In the genomic region with DNA sequence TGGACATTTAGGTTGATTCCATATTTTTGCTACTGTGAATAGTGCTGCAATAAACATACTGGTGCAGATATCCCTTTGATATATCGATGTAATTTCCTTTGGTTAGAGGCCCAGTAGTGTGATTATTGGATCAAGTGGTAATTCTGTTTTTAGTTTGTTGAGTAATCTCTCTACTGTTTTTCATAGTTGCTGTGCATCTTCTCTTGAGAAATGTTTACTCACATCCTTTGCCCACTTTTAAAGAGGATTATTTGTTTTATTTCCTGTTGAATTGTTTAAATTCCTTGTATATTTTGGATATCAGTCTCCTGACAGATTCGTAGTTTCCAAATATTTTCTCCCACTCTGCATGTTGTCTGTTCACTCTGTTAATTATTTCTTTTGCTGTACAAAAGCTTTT, we compare ENCODE assay signal across 20 cellular contexts.
"Had no signal": no experiment of that assay in that cellular context is flagged by ENCODE, and none has a peak within 500 bp of the region (broad histone marks: within the 10 kb centered on the region; RNA-seq: fewer than 3 reads in every experiment).

No MANE protein-coding gene starts in this region.

- H3K27ac ChIP-seq: coronary artery, hepatocyte, neural progenitor cell, prostate gland, right atrium auricular region, skin epidermis, tibial artery had no signal

- DNase-seq: activated CD4-positive, alpha-beta memory T cell treated with anti-CD3 and anti-CD28 coated beads, Interleukin-2, amount 10 ng/mL, durations not matched to agents 7 days and 5 days; activated CD4-positive, alpha-beta T cell treated with anti-CD3 and anti-CD28 coated beads for 36 hours; activated CD8-positive, alpha-beta memory T cell treated with anti-CD3 and anti-CD28 coated beads, Interleukin-2, amount 10 ng/mL, durations not matched to agents 7 days and 5 days; activated naive CD8-positive, alpha-beta T cell treated with anti-CD3 and anti-CD28 coated beads for 36 hours; anterior cingulate cortex; foreskin fibroblast; left cardiac atrium; mesenchymal stem cell; mucosa of descending colon; naive thymus-derived CD4-positive, alpha-beta T cell; stimulated activated naive CD8-positive, alpha-beta T cell treated with anti-CD3 and anti-CD28 coated beads, Interleukin-15, Interleukin-2, amounts not matched to agents 100 U/mL and 50 U/mL, for 24 hours; substantia nigra; tibial artery had no signal

- H3K4me2 ChIP-seq: hepatocyte, neural progenitor cell had no signal

- H3K79me2 ChIP-seq: hepatocyte had no signal

- H3K27me3 Mint-ChIP-seq: activated CD4-positive, alpha-beta memory T cell treated with anti-CD3 and anti-CD28 coated beads, Interleukin-2, amount 10 ng/mL, durations not matched to agents 7 days and 5 days; activated CD4-positive, alpha-beta T cell treated with anti-CD3 and anti-CD28 coated beads for 36 hours; activated CD8-positive, alpha-beta memory T cell treated with anti-CD3 and anti-CD28 coated beads, Interleukin-2, amount 10 ng/mL, durations not matched to agents 7 days and 5 days; activated naive CD8-positive, alpha-beta T cell treated with anti-CD3 and anti-CD28 coated beads for 36 hours; naive thymus-derived CD4-positive, alpha-beta T cell had no signal

- H3K9me3 ChIP-seq: mucosa of descending colon, prostate gland, right atrium auricular region, tibial artery had no signal

- H2AFZ ChIP-seq: hepatocyte, neural progenitor cell had no signal

- H3K4me1 ChIP-seq: neural progenitor cell, prostate gland, right atrium auricular region had no signal

- H3K36me3 Mint-ChIP-seq: activated CD8-positive, alpha-beta memory T cell treated with anti-CD3 and anti-CD28 coated beads, Interleukin-2, amount 10 ng/mL, durations not matched to agents 7 days and 5 days; activated naive CD8-positive, alpha-beta T cell treated with anti-CD3 and anti-CD28 coated beads for 36 hours; naive thymus-derived CD4-positive, alpha-beta T cell; neural progenitor cell had no signal

- H3K4me1 Mint-ChIP-seq: activated CD4-positive, alpha-beta memory T cell treated with anti-CD3 and anti-CD28 coated beads, Interleukin-2, amount 10 ng/mL, durations not matched to agents 7 days and 5 days; activated CD4-positive, alpha-beta T cell treated with anti-CD3 and anti-CD28 coated beads for 36 hours; activated CD8-positive, alpha-beta memory T cell treated with anti-CD3 and anti-CD28 coated beads, Interleukin-2, amount 10 ng/mL, durations not matched to agents 7 days and 5 days; activated naive CD8-positive, alpha-beta T cell treated with anti-CD3 and anti-CD28 coated beads for 36 hours; naive thymus-derived CD4-positive, alpha-beta T cell; neural progenitor cell had no signal

- H3K36me3 ChIP-seq: neural progenitor cell, prostate gland, right atrium auricular region, tibial artery had no signal

- H3K9ac ChIP-seq: neural progenitor cell had no signal

- H3K4me3 ChIP-seq: coronary artery, hepatocyte, mucosa of descending colon, neural progenitor cell, prostate gland, right atrium auricular region, skin epidermis, tibial artery had no signal

- H3K27ac Mint-ChIP-seq: activated CD4-positive, alpha-beta memory T cell treated with anti-CD3 and anti-CD28 coated beads, Interleukin-2, amount 10 ng/mL, durations not matched to agents 7 days and 5 days; activated CD4-positive, alpha-beta T cell treated with anti-CD3 and anti-CD28 coated beads for 36 hours; activated CD8-positive, alpha-beta memory T cell treated with anti-CD3 and anti-CD28 coated beads, Interleukin-2, amount 10 ng/mL, durations not matched to agents 7 days and 5 days; activated naive CD8-positive, alpha-beta T cell treated with anti-CD3 and anti-CD28 coated beads for 36 hours; naive thymus-derived CD4-positive, alpha-beta T cell; neural progenitor cell; T-helper 2 cell treated with Interferon-gamma antibody and Interleukin-4, amounts not matched to agents 5 μg/mL and 100 μg/mL, for 36 hours had no signal

- H3K4me3 Mint-ChIP-seq: activated CD4-positive, alpha-beta memory T cell treated with anti-CD3 and anti-CD28 coated beads, Interleukin-2, amount 10 ng/mL, durations not matched to agents 7 days and 5 days; activated CD4-positive, alpha-beta T cell treated with anti-CD3 and anti-CD28 coated beads for 36 hours; activated CD8-positive, alpha-beta memory T cell treated with anti-CD3 and anti-CD28 coated beads, Interleukin-2, amount 10 ng/mL, durations not matched to agents 7 days and 5 days; activated naive CD8-positive, alpha-beta T cell treated with anti-CD3 and anti-CD28 coated beads for 36 hours; naive thymus-derived CD4-positive, alpha-beta T cell; neural progenitor cell; T-helper 2 cell treated with Interferon-gamma antibody and Interleukin-4, amounts not matched to agents 5 μg/mL and 100 μg/mL, for 36 hours had no signal

- H3K27me3 ChIP-seq: hepatocyte, neural progenitor cell, right atrium auricular region, tibial artery had no signal
